ENCODE assay signal across 8 cellular contexts in the genomic region with DNA sequence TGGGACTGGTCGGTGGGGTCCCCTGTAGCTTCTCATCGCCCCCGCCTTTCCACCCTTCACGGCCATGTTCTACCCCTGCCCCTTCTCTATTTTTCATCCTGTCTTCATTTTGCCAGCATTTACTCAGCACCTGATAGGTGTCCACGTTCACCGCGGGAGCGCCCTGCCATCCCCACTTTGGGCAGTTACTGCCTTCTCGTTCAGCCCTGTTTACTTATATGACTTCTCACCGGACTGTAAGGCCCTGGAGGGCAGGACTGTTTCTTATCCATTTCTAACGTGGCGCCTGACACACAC. TPM values are rescaled to one million over a fixed set of nuclear protein-coding genes. Genes with fewer than 3 reads are reported as not detected.
DNase-seq lines count a peak whose midpoint lies in the region; ATAC-seq and TF ChIP-seq lines count a peak whose summit lies in the region.

No MANE protein-coding gene starts in this region.

- H3K27me3 Mint-ChIP-seq in activated CD8-positive, alpha-beta memory T cell treated with anti-CD3 and anti-CD28 coated beads, Interleukin-2, amount 10 ng/mL, durations not matched to agents 7 days and 5 days: no peaks in the 10 kb centered on the region
- H3K27me3 Mint-ChIP-seq in activated naive CD8-positive, alpha-beta T cell treated with anti-CD3 and anti-CD28 coated beads, Interleukin-2, amount 50 U/mL, for 24 hours: no peaks in the 10 kb centered on the region

- no peaks in the 10 kb centered on the region for H3K9me3 Mint-ChIP-seq in activated CD8-positive, alpha-beta memory T cell treated with anti-CD3 and anti-CD28 coated beads, Interleukin-2, amount 10 ng/mL, durations not matched to agents 7 days and 5 days (ENCODE audit: low read depth)
- H3K9me3 Mint-ChIP-seq in activated naive CD8-positive, alpha-beta T cell treated with anti-CD3 and anti-CD28 coated beads, Interleukin-2, amount 50 U/mL, for 24 hours: no peaks in the 10 kb centered on the region

- H3K9me3 ChIP-seq in thyroid gland: no peaks in the 10 kb centered on the region

- peak overlapping the region; percentile 72 to 99 (median 98) for H3K27ac ChIP-seq in thyroid gland

- DNase-seq in activated CD8-positive, alpha-beta memory T cell treated with anti-CD3 and anti-CD28 coated beads, Interleukin-2, amount 10 ng/mL, durations not matched to agents 7 days and 5 days: no peak
- DNase-seq in activated CD8-positive, alpha-beta memory T cell treated with anti-CD3 and anti-CD28 coated beads, Interleukin-2, amount 50 U/mL, for 4 hours: no peak
- DNase-seq in activated naive CD8-positive, alpha-beta T cell treated with anti-CD3 and anti-CD28 coated beads, Interleukin-2, amount 50 U/mL, for 24 hours: no peak
- DNase-seq in left colon (no peak), thyroid gland (no peak), NCI-H526 treated with DMSO at 0.1 percent for 48 hours (lab: John Stamatoyannopoulos, UW) (no peak), NCI-H774 (lab: John Stamatoyannopoulos, UW) (no peak)
- DNase-seq in central memory CD4-positive, alpha-beta T cell: no peak

- peak overlapping the region; percentile 99 for H3K4me3 Mint-ChIP-seq in activated CD8-positive, alpha-beta memory T cell treated with anti-CD3 and anti-CD28 coated beads, Interleukin-2, amount 10 ng/mL, durations not matched to agents 7 days and 5 days
- H3K4me3 Mint-ChIP-seq in activated naive CD8-positive, alpha-beta T cell treated with anti-CD3 and anti-CD28 coated beads, Interleukin-2, amount 50 U/mL, for 24 hours: peak overlapping the region; percentile 96

- TF ChIP-seq CTCF in thyroid gland (IDR thresholded peaks at IDR 0.05): no peak

- no peaks in the 10 kb centered on the region for H3K27me3 ChIP-seq in thyroid gland

- peak overlapping the region; percentile 93 for H3K27ac Mint-ChIP-seq in activated CD8-positive, alpha-beta memory T cell treated with anti-CD3 and anti-CD28 coated beads, Interleukin-2, amount 10 ng/mL, durations not matched to agents 7 days and 5 days
- H3K27ac Mint-ChIP-seq in activated naive CD8-positive, alpha-beta T cell treated with anti-CD3 and anti-CD28 coated beads, Interleukin-2, amount 50 U/mL, for 24 hours: peak overlapping the region; percentile 93

- CTCF ChIA-PET in activated CD8-positive, alpha-beta memory T cell treated with anti-CD3 and anti-CD28 coated beads, Interleukin-2, amount 10 ng/mL, durations not matched to agents 7 days and 5 days (lab: Charles Lee): interaction anchor here (0.9 to 1.6 kb wide), 6 partner anchors 10 to 174 kb away, joined by 3 to 6 read pairs (median 4); partner anchors contain the start of genes CLCN6 and MTHFR

- WGBS in thyroid gland, 2 donors: 0% methylated on average over 12 of the region's 12 CpGs

- peaks cover 42% of the 10 kb centered on the region for H3K4me1 Mint-ChIP-seq in activated CD8-positive, alpha-beta memory T cell treated with anti-CD3 and anti-CD28 coated beads, Interleukin-2, amount 10 ng/mL, durations not matched to agents 7 days and 5 days
- peaks cover 33% of the 10 kb centered on the region for H3K4me1 Mint-ChIP-seq in activated naive CD8-positive, alpha-beta T cell treated with anti-CD3 and anti-CD28 coated beads, Interleukin-2, amount 50 U/mL, for 24 hours

- H3K36me3 Mint-ChIP-seq in activated CD8-positive, alpha-beta memory T cell treated with anti-CD3 and anti-CD28 coated beads, Interleukin-2, amount 10 ng/mL, durations not matched to agents 7 days and 5 days: peaks cover 7% of the 10 kb centered on the region
- peaks cover 21% of the 10 kb centered on the region for H3K36me3 Mint-ChIP-seq in activated naive CD8-positive, alpha-beta T cell treated with anti-CD3 and anti-CD28 coated beads, Interleukin-2, amount 50 U/mL, for 24 hours (ENCODE audit: low read depth)

- H3K4me1 ChIP-seq in thyroid gland: peaks cover 17 to 24% of the 10 kb centered on the region in 2 donors

- H3K36me3 ChIP-seq in thyroid gland: peaks cover 24 to 28% of the 10 kb centered on the region in 2 donors

- intact Hi-C loops in left colon (cut with DNase I, micrococcal nuclease): no loop called here
- intact Hi-C loops in thyroid gland (cut with DNase I): no loop called here

- ATAC-seq in activated CD8-positive, alpha-beta memory T cell treated with anti-CD3 and anti-CD28 coated beads, Interleukin-2, amount 10 ng/mL, durations not matched to agents 7 days and 5 days: no peak
- no peak for ATAC-seq in activated naive CD8-positive, alpha-beta T cell treated with anti-CD3 and anti-CD28 coated beads, Interleukin-2, amount 50 U/mL, for 24 hours
- peak; percentile 4 for ATAC-seq in left colon

- no peak for TF ChIP-seq POLR2A in thyroid gland (IDR thresholded peaks at IDR 0.05)

- peak overlapping the region; percentile 37 to 89 (median 77) for H3K4me3 ChIP-seq in thyroid gland (replicated peaks in 1 of 3)

RNA-seq across cellular contexts. Expression of gene MFN2, which starts 0.4 kb away (rescaled TPM):
- 10 to 100 TPM; 57.7 to 67.5 TPM for total RNA-seq in activated CD8-positive, alpha-beta memory T cell treated with anti-CD3 and anti-CD28 coated beads, Interleukin-2, amount 10 ng/mL, durations not matched to agents 7 days and 5 days
- 10 to 100 TPM; 93.9 to 99.6 TPM for total RNA-seq in left colon
- 100 to 1,000 TPM in 2 of 4 donors, 10 to 100 TPM in 2; 80.0 to 131 (median 111) TPM for total RNA-seq in thyroid gland

RNA-seq across cellular contexts. Expression of gene MIIP, which starts 38.7 kb away (rescaled TPM):
- 10 to 100 TPM; 41.4 to 59.3 TPM for total RNA-seq in activated CD8-positive, alpha-beta memory T cell treated with anti-CD3 and anti-CD28 coated beads, Interleukin-2, amount 10 ng/mL, durations not matched to agents 7 days and 5 days
- total RNA-seq in left colon (10 to 100 TPM; 16.2 to 22.9 TPM), thyroid gland (10 to 100 TPM; 17.7 to 39.1 (median 30.6) TPM)

RNA-seq across cellular contexts. Expression of gene PLOD1, which starts 46.1 kb away (rescaled TPM):
- total RNA-seq in activated CD8-positive, alpha-beta memory T cell treated with anti-CD3 and anti-CD28 coated beads, Interleukin-2, amount 10 ng/mL, durations not matched to agents 7 days and 5 days: 10 to 100 TPM; 17.6 to 20.8 TPM
- 10 to 100 TPM; 36.4 to 49.8 TPM for total RNA-seq in left colon
- 100 to 1,000 TPM in 1 of 4 donors, 10 to 100 TPM in 3; 64.4 to 107 (median 80.8) TPM for total RNA-seq in thyroid gland

RNA-seq across cellular contexts. Expression of gene KIAA2013, which starts 54.4 kb away (rescaled TPM):
- 10 to 100 TPM; 44.2 to 44.6 TPM for total RNA-seq in activated CD8-positive, alpha-beta memory T cell treated with anti-CD3 and anti-CD28 coated beads, Interleukin-2, amount 10 ng/mL, durations not matched to agents 7 days and 5 days
- total RNA-seq in left colon (100 to 1,000 TPM; 105 to 120 TPM), thyroid gland (10 to 100 TPM; 74.6 to 98.0 (median 84.0) TPM)
